12 cellular contexts compared by ENCODE assay signal in genomic region chr2:159129807-159130206, GRCh38.
DNase-seq lines count a peak whose midpoint lies in the region; ATAC-seq and TF ChIP-seq lines count a peak whose summit lies in the region.
"Had no signal": no experiment of that assay in that cellular context is flagged by ENCODE, and none has a peak within 500 bp of the region (broad histone marks: within the 10 kb centered on the region; RNA-seq: fewer than 3 reads in every experiment).

No MANE protein-coding gene starts in this region.

- H3K9me3 ChIP-seq in T-helper 17 cell (ENCODE audit: control insufficient read depth, low read length, poor library complexity, severe bottlenecking): no peaks in the 10 kb centered on the region
- H3K9me3 ChIP-seq: prostate gland, suprapubic skin had no signal

- in situ Hi-C loops in GM13976 (cut with MboI; ENCODE audit: low sequenced_read_pairs, unreplicated experiment): loop anchor here (10.0 kb wide), 1 partner anchor 225 kb away; no protein-coding TSS in a partner anchor

- intact Hi-C loops in natural killer cell (cut with micrococcal nuclease): loop anchor here (1.0 to 5.0 kb wide), 2 partner anchors 15 to 157 kb away; partner anchors contain the start of gene WDSUB1

- no peaks in the 10 kb centered on the region for H3K27me3 Mint-ChIP-seq in natural killer cell (ENCODE audit: low read depth in 2 of 2)
- no peaks in the 10 kb centered on the region for H3K27me3 Mint-ChIP-seq in T-helper 17 cell

- ATAC-seq in natural killer cell (no peak), T-helper 17 cell (no peak)

- H3K4me3 Mint-ChIP-seq in natural killer cell: peak overlapping the region; percentile 49
- H3K4me3 Mint-ChIP-seq in T-helper 17 cell: no peak overlapping the region

- TF ChIP-seq CTCF in natural killer cell (IDR thresholded peaks at IDR 0.05) (no peak), GM13976 (IDR thresholded peaks at IDR 0.05; ENCODE audit: borderline replicate concordance, control extremely low read depth, extremely low read depth, insufficient read depth, missing control alignments) (no peak)

- no peaks in the 10 kb centered on the region for H3K9me3 Mint-ChIP-seq in natural killer cell

- H3K27ac Mint-ChIP-seq in natural killer cell: peak overlapping the region; percentile 67 to 85
- H3K27ac Mint-ChIP-seq in T-helper 17 cell: no peak overlapping the region

- peak; percentile 37 for DNase-seq in D341Med (ENCODE audit: low spot score)
- DNase-seq in NCI-H1694 treated with DMSO at 0.1 percent for 48 hours (lab: John Stamatoyannopoulos, UW): peak; percentile 34
- peak; percentile 50 for DNase-seq in dermis blood vessel endothelial cell
- no peak for DNase-seq in natural killer cell
- no peak for DNase-seq in T-helper 17 cell
- DNase-seq in superior temporal gyrus (ENCODE audit: extremely low spot score): no peak
- DNase-seq in cortex of kidney (lab: John Stamatoyannopoulos, UW): no peak
- no peak for DNase-seq in GM13976 (ENCODE audit: low spot score)
- DNase-seq: activated CD4-positive, alpha-beta T cell treated with anti-CD3 and anti-CD28 coated beads, Interleukin-2, amount 50 U/mL, for 48 hours; NCI-H2107 had no signal

- no peaks in the 10 kb centered on the region for H3K36me3 Mint-ChIP-seq in natural killer cell
- H3K36me3 Mint-ChIP-seq in T-helper 17 cell (ENCODE audit: low read depth): no peaks in the 10 kb centered on the region

- H3K4me1 Mint-ChIP-seq in natural killer cell (peaks cover 76 to 80% of the 10 kb centered on the region in 2 donors), T-helper 17 cell (peaks cover 10% of the 10 kb centered on the region)

Comparison
In these comparisons a context has a peak if more than half of its experiments do, and no peak if none do; other contexts are left out.
1. DNase-seq: peak in D341Med (single experiment), NCI-H1694 treated with DMSO at 0.1 percent for 48 hours (single experiment) and dermis blood vessel endothelial cell (single experiment); none in natural killer cell (single experiment), T-helper 17 cell (0 of 3), superior temporal gyrus (single experiment), cortex of kidney (single experiment) and GM13976 (single experiment).